ENCODE assay signal across 34 cellular contexts in the genomic region with DNA sequence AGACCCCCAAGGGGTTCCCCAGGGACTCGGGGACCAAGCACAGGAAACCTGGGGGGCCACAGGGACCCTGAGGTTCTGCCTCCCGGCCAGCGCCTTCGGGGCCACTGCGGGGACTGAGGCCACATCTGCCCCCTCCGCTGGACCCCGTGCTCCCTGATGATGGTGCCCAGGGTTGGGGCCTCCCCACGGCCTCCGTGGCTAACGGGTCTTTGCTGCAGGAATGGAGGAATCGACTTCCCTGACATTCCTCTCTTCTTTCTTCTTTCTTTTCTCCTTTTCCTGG.
"Had no signal": no experiment of that assay in that cellular context is flagged by ENCODE, and none has a peak within 500 bp of the region (broad histone marks: within the 10 kb centered on the region; RNA-seq: fewer than 3 reads in every experiment).

No MANE protein-coding gene starts in this region.

- DNase-seq: activated B cell treated with CpG ODN at 0.5 μM for 24 hours; activated CD4-positive, alpha-beta T cell treated with anti-CD3 and anti-CD28 coated beads for 48 hours; activated CD4-positive, alpha-beta T cell treated with anti-CD3 and anti-CD28 coated beads, Interleukin-2, amount 50 U/mL, for 1 hour; activated CD4-positive, alpha-beta T cell treated with anti-CD3 and anti-CD28 coated beads, Interleukin-2, amount 50 U/mL, for 48 hours; activated CD8-positive, alpha-beta memory T cell treated with anti-CD3 and anti-CD28 coated beads for 24 hours; activated CD8-positive, alpha-beta T cell treated with anti-CD3 and anti-CD28 coated beads for 36 hours; activated effector memory CD4-positive, alpha-beta T cell treated with Interleukin-2 at 50 U/mL for 16 hours; activated gamma-delta T cell treated with Interleukin-2 at 50 U/mL for 16 hours; activated naive CD4-positive, alpha-beta T cell treated with anti-CD3 and anti-CD28 coated beads, Interleukin-2, amount 50 U/mL, for 16 hours; activated naive CD4-positive, alpha-beta T cell treated with Interleukin-2 at 50 U/mL for 16 hours; activated T-cell treated with anti-CD3 and anti-CD28 coated beads, Interleukin-2, amount 50 U/mL, for 4 hours; amniotic stem cell; anterior cingulate cortex; body of pancreas; cortex of kidney; dermis blood vessel endothelial cell; effector CD4-positive, alpha-beta T cell; effector memory CD8-positive, alpha-beta T cell; erythroblast; foreskin keratinocyte; gastrocnemius medialis; glutamatergic neuron; T-cell; T1000; WERI-Rb-1 had no signal

- H3K9me3 ChIP-seq: body of pancreas, breast epithelium, esophagus muscularis mucosa, gastrocnemius medialis, heart left ventricle had no signal

- H3K36me3 ChIP-seq: breast epithelium, cardiac muscle cell, esophagus muscularis mucosa, gastrocnemius medialis, heart left ventricle, WERI-Rb-1 had no signal

- H3K27me3 ChIP-seq: body of pancreas, cardiac muscle cell had no signal

- H3K27ac Mint-ChIP-seq: activated B cell treated with CpG ODN at 0.5 μM for 24 hours; activated CD8-positive, alpha-beta T cell treated with anti-CD3 and anti-CD28 coated beads for 36 hours; activated naive CD8-positive, alpha-beta T cell; activated T-helper 17 cell treated with anti-CD3 and anti-CD28 coated beads, Interleukin-2, amount 50 U/mL, for 72 hours; effector memory CD8-positive, alpha-beta T cell; T-cell; T-helper 1 cell treated with Interleukin-12 subunit alpha and Interleukin-12 subunit beta and Interleukin-4 antibody, amounts not matched to agents 30 μg/mL and 1 μg/mL, for 36 hours had no signal

- ATAC-seq: activated CD4-positive, CD25-positive, alpha-beta regulatory T cell treated with anti-CD3 and anti-CD28 coated beads, Interleukin-2, amount 50 U/mL, for 24 hours; activated CD8-positive, alpha-beta T cell treated with anti-CD3 and anti-CD28 coated beads for 36 hours; activated T-cell treated with anti-CD3 and anti-CD28 coated beads, Interleukin-2, amount 50 U/mL, for 4 hours; activated T-helper 17 cell treated with anti-CD3 and anti-CD28 coated beads, Interleukin-2, amount 50 U/mL, for 72 hours; body of pancreas; effector memory CD8-positive, alpha-beta T cell; foreskin keratinocyte; gastrocnemius medialis; heart left ventricle; T-cell had no signal

- H3K36me3 Mint-ChIP-seq: activated naive CD8-positive, alpha-beta T cell; T-cell had no signal

- H3K9me3 Mint-ChIP-seq: activated B cell treated with CpG ODN at 0.5 μM for 24 hours; activated CD8-positive, alpha-beta T cell treated with anti-CD3 and anti-CD28 coated beads for 36 hours; activated T-cell treated with anti-CD3 and anti-CD28 coated beads, Interleukin-2, amount 50 U/mL, for 4 hours; activated T-helper 17 cell treated with anti-CD3 and anti-CD28 coated beads, Interleukin-2, amount 50 U/mL, for 72 hours; central memory CD8-positive, alpha-beta T cell; effector memory CD8-positive, alpha-beta T cell; T-cell; T-helper 1 cell treated with Interleukin-12 subunit alpha and Interleukin-12 subunit beta and Interleukin-4 antibody, amounts not matched to agents 30 μg/mL and 1 μg/mL, for 36 hours had no signal

- H3K27ac ChIP-seq: body of pancreas, breast epithelium, cardiac muscle cell, esophagus muscularis mucosa, foreskin keratinocyte, gastrocnemius medialis, heart left ventricle, WERI-Rb-1 had no signal

- H3K4me1 Mint-ChIP-seq: activated B cell treated with CpG ODN at 0.5 μM for 24 hours; activated T-helper 17 cell treated with anti-CD3 and anti-CD28 coated beads, Interleukin-2, amount 50 U/mL, for 72 hours; central memory CD8-positive, alpha-beta T cell; T-cell had no signal

- H3K4me3 ChIP-seq: body of pancreas, breast epithelium, cardiac muscle cell, esophagus muscularis mucosa, gastrocnemius medialis, heart left ventricle had no signal

- H3K4me3 Mint-ChIP-seq: activated B cell treated with CpG ODN at 0.5 μM for 24 hours; activated CD8-positive, alpha-beta T cell treated with anti-CD3 and anti-CD28 coated beads for 36 hours; activated naive CD8-positive, alpha-beta T cell; activated T-cell treated with anti-CD3 and anti-CD28 coated beads, Interleukin-2, amount 50 U/mL, for 4 hours; activated T-helper 17 cell treated with anti-CD3 and anti-CD28 coated beads, Interleukin-2, amount 50 U/mL, for 72 hours; central memory CD8-positive, alpha-beta T cell; effector memory CD8-positive, alpha-beta T cell; T-cell; T-helper 1 cell treated with Interleukin-12 subunit alpha and Interleukin-12 subunit beta and Interleukin-4 antibody, amounts not matched to agents 30 μg/mL and 1 μg/mL, for 36 hours had no signal

- H3K27me3 Mint-ChIP-seq: activated B cell treated with CpG ODN at 0.5 μM for 24 hours had no signal

- H3K4me1 ChIP-seq: body of pancreas, breast epithelium, esophagus muscularis mucosa, foreskin keratinocyte, gastrocnemius medialis, heart left ventricle had no signal
